ENCODE assay signal across 2 cellular contexts in the genomic region with DNA sequence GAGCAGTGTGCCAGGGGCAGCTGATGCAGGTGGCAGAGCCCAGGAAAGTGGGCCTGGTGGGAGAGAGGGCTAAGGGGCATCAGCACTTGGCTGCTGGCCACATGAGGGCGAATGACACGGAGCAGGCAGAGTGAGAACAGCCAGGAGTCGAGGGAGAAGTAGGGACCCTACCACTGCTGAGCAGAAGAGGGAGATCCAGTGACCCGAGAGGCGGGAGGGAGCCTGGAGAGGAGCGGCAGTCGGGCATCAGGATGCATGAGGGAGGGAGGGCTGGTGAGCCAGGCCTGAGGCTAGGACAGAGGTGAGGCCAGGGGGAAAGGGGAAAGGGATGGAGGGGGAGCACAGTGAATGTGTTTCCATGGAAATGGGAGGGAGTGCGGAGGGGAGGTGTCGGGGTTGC.
TF ChIP-seq lines count a peak whose summit lies in the region.

No MANE protein-coding gene starts in this region.

TF ChIP-seq in GM23338, 12 proteins besides CTCF, POLR2A, EP300 and RAD21 (continued from another document):
- TF ChIP-seq, protein P1, sequence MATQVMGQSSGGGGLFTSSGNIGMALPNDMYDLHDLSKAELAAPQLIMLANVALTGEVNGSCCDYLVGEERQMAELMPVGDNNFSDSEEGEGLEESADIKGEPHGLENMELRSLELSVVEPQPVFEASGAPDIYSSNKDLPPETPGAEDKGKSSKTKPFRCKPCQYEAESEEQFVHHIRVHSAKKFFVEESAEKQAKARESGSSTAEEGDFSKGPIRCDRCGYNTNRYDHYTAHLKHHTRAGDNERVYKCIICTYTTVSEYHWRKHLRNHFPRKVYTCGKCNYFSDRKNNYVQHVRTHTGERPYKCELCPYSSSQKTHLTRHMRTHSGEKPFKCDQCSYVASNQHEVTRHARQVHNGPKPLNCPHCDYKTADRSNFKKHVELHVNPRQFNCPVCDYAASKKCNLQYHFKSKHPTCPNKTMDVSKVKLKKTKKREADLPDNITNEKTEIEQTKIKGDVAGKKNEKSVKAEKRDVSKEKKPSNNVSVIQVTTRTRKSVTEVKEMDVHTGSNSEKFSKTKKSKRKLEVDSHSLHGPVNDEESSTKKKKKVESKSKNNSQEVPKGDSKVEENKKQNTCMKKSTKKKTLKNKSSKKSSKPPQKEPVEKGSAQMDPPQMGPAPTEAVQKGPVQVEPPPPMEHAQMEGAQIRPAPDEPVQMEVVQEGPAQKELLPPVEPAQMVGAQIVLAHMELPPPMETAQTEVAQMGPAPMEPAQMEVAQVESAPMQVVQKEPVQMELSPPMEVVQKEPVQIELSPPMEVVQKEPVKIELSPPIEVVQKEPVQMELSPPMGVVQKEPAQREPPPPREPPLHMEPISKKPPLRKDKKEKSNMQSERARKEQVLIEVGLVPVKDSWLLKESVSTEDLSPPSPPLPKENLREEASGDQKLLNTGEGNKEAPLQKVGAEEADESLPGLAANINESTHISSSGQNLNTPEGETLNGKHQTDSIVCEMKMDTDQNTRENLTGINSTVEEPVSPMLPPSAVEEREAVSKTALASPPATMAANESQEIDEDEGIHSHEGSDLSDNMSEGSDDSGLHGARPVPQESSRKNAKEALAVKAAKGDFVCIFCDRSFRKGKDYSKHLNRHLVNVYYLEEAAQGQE (IDR thresholded peaks at IDR 0.05; ENCODE audit: unreplicated experiment): no peak
TF ChIP-seq in GM23338: peak in this region for 1.

TF ChIP-seq in neural cell, 6 proteins besides CTCF, POLR2A, EP300 and RAD21 (continued from another document):
- TF ChIP-seq, protein P1 (IDR thresholded peaks at IDR 0.05; ENCODE audit: borderline replicate concordance): no peak
- TF ChIP-seq POLR2AphosphoS5 (IDR thresholded peaks at IDR 0.05) (no peak), MXI1 (conservative IDR thresholded peaks at IDR 0.05; ENCODE audit: poor library complexity, severe bottlenecking) (no peak), EZH2 (IDR thresholded peaks at IDR 0.05; ENCODE audit: borderline replicate concordance, insufficient read depth, low read length, poor library complexity, severe bottlenecking) (no peak)
